8 cellular contexts compared by ENCODE assay signal in genomic region chr15:76340198-76340801, GRCh38. TPM values are rescaled to one million over a fixed set of nuclear protein-coding genes. Genes with fewer than 3 reads are reported as not detected.
DNase-seq lines count a peak whose midpoint lies in the region; ATAC-seq and TF ChIP-seq lines count a peak whose summit lies in the region.

No MANE protein-coding gene starts in this region.

- peaks cover 100% of the 10 kb centered on the region for H3K27me3 ChIP-seq in left ventricle myocardium inferior (ENCODE audit: low read depth)
- H3K27me3 ChIP-seq in smooth muscle cell (ENCODE audit: low read depth), result peaks cover 100% of the 10 kb centered on the region

- no peaks in the 10 kb centered on the region for H3K36me3 Mint-ChIP-seq in activated T-cell treated with anti-CD3 and anti-CD28 coated beads, Interleukin-2, amount 50 U/mL, for 4 hours (ENCODE audit: insufficient read depth)

- H3K4me3 Mint-ChIP-seq in activated T-cell treated with anti-CD3 and anti-CD28 coated beads, Interleukin-2, amount 50 U/mL, for 4 hours, result peak overlapping the region; percentile 82

- H3K4me1 ChIP-seq in left ventricle myocardium inferior (peaks cover 74% of the 10 kb centered on the region), smooth muscle cell (ENCODE audit: low read depth) (peaks cover 43% of the 10 kb centered on the region)

- no peaks in the 10 kb centered on the region for H3K79me2 ChIP-seq in smooth muscle cell (ENCODE audit: low read depth)

- H2AFZ ChIP-seq in smooth muscle cell (ENCODE audit: low read depth), result no peak overlapping the region

- DNase-seq in activated effector memory CD4-positive, alpha-beta T cell treated with anti-CD3 and anti-CD28 coated beads, Interleukin-2, amount 50 U/mL, for 16 hours, result peak; percentile 70
- no peak for DNase-seq in activated effector memory CD4-positive, alpha-beta T cell treated with Interleukin-2 at 50 U/mL for 16 hours
- no peak for DNase-seq in activated T-cell treated with anti-CD3 and anti-CD28 coated beads, Interleukin-2, amount 50 U/mL, for 4 hours
- DNase-seq in left ventricle myocardium inferior (no peak), smooth muscle cell (lab: John Stamatoyannopoulos, UW; ENCODE audit: unreplicated experiment) (no peak)
- no peak for DNase-seq in effector CD4-positive, alpha-beta T cell
- no peak for DNase-seq in NK-92 treated with Interleukin-12 subunit alpha and Interleukin-12 subunit beta, amount 100 ng/mL, for 24 hours (lab: John Stamatoyannopoulos, UW)

- H3K9me3 ChIP-seq in left ventricle myocardium inferior (replicated peaks) (no peaks in the 10 kb centered on the region), smooth muscle cell (replicated peaks; ENCODE audit: low read depth) (no peaks in the 10 kb centered on the region)

- 4% methylated on average over 52 of the region's 53 CpGs for WGBS in smooth muscle cell (ENCODE audit: low lambda C conversion rate)

- H3K27ac ChIP-seq in left ventricle myocardium inferior (replicated peaks) (no peak overlapping the region), smooth muscle cell (ENCODE audit: low read depth) (no peak overlapping the region)

- peaks cover 24% of the 10 kb centered on the region for H4K20me1 ChIP-seq in smooth muscle cell (ENCODE audit: low read depth)

- H3K4me2 ChIP-seq in smooth muscle cell, result peak overlapping the region; percentile 78

- no peaks in the 10 kb centered on the region for H3F3A ChIP-seq in smooth muscle cell (ENCODE audit: low read depth)

- H3K4me1 Mint-ChIP-seq in activated T-cell treated with anti-CD3 and anti-CD28 coated beads, Interleukin-2, amount 50 U/mL, for 4 hours (ENCODE audit: low read depth), result peaks cover 56% of the 10 kb centered on the region

- H3K9ac ChIP-seq in smooth muscle cell (ENCODE audit: low read depth), result no peak overlapping the region

- H3K36me3 ChIP-seq in left ventricle myocardium inferior (no peaks in the 10 kb centered on the region), smooth muscle cell (ENCODE audit: low read depth) (no peaks in the 10 kb centered on the region)

- peak overlapping the region; percentile 61 for H3K4me3 ChIP-seq in left ventricle myocardium inferior
- H3K4me3 ChIP-seq in smooth muscle cell, result peak overlapping the region; percentile 45

- peaks cover 84% of the 10 kb centered on the region for H3K27me3 Mint-ChIP-seq in activated T-cell treated with anti-CD3 and anti-CD28 coated beads, Interleukin-2, amount 50 U/mL, for 4 hours (ENCODE audit: low read depth)

- TF ChIP-seq CTCF in left ventricle myocardium inferior (IDR thresholded peaks at IDR 0.05; ENCODE audit: borderline replicate concordance) (no peak), smooth muscle cell (IDR thresholded peaks at IDR 0.05; ENCODE audit: borderline replicate concordance, insufficient read depth, poor library complexity, severe bottlenecking) (no peak)

- ATAC-seq in activated T-cell treated with anti-CD3 and anti-CD28 coated beads, Interleukin-2, amount 50 U/mL, for 4 hours, result peak; percentile 18 to 25
- no peak for ATAC-seq in HG03095 (IDR thresholded peaks at IDR 0.05; ENCODE audit: unreplicated experiment)

- intact Hi-C loops in left ventricle myocardium inferior (cut with micrococcal nuclease), result no loop called here

- no peaks in the 10 kb centered on the region for H3K9me3 Mint-ChIP-seq in activated T-cell treated with anti-CD3 and anti-CD28 coated beads, Interleukin-2, amount 50 U/mL, for 4 hours

RNA-seq across cellular contexts. Expression of gene ISL2, which starts 3.7 kb away (rescaled TPM):
- under 1 TPM in 1 of 3 donors, not detected in 2; 0.11 TPM for total RNA-seq in activated T-cell treated with anti-CD3 and anti-CD28 coated beads, Interleukin-2, amount 50 U/mL, for 4 hours
- total RNA-seq in left ventricle myocardium inferior (not detected), smooth muscle cell (0.22 and 0.45 TPM in 2 replicates)
- 0.35 TPM in 1 of 2 replicates, not detected in the other for polyA plus RNA-seq in smooth muscle cell

RNA-seq across cellular contexts. Expression of gene ETFA, which starts 29.0 kb away (rescaled TPM):
- 100 to 1,000 TPM; 129 to 145 (median 143) TPM for total RNA-seq in activated T-cell treated with anti-CD3 and anti-CD28 coated beads, Interleukin-2, amount 50 U/mL, for 4 hours
- total RNA-seq in left ventricle myocardium inferior, result 511 TPM
- total RNA-seq in smooth muscle cell, result 79.4 and 98.0 TPM in 2 replicates
- polyA plus RNA-seq in smooth muscle cell, result 110 and 119 TPM in 2 replicates
